ENCODE assay signal across 8 cellular contexts in the genomic region with DNA sequence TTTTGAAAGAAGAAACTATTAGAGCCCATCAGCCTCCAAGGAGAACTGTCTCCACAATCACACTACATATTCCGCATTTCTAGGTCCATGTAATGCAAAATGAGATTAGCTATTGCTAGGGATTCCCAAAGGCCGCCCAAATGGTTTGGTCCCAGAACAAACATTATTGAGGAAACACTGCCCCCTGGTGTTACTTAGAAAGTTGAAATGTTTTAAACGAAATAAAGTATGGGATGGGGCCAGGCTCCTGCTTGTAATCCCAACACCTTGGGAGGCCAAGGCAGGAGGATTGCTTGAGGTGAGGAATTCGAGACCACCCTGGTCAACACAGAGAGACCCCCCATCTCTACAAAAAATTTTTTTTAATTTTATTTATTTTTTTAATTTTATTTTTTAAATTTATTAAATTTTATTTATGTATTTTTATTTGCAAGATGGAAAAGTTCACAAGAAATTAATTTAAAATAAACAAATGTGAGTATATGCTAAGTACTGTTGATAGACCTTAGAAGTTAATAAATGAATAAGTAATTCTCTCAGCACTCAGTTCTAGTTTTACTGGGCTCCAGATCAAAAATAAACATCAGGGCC. TPM values are rescaled to one million over a fixed set of nuclear protein-coding genes. Genes with fewer than 3 reads are reported as not detected.
DNase-seq lines count a peak whose midpoint lies in the region; ATAC-seq, FAIRE-seq and TF ChIP-seq lines count a peak whose summit lies in the region.

No MANE protein-coding gene starts in this region.

- peaks cover 0 to 59% (median 0%) of the 10 kb centered on the region in 3 donors for H3K36me3 ChIP-seq in tibial nerve

- 11% methylated on average over 4 of the region's 4 CpGs for WGBS in tibial nerve, 2 donors

- intact Hi-C loops in left colon (cut with DNase I, micrococcal nuclease), result loop anchor here in 1 of 2 donors (10.0 kb wide), 2 partner anchors 100 to 130 kb away; no protein-coding TSS in a partner anchor

- H3K27ac Mint-ChIP-seq in activated T-cell treated with anti-CD3 and anti-CD28 coated beads, Interleukin-2, amount 50 U/mL, for 24 hours, result no peak overlapping the region

- H3K27ac ChIP-seq in tibial nerve, result no peak overlapping the region

- H3K9me3 ChIP-seq in tibial nerve, result no peaks in the 10 kb centered on the region

- TF ChIP-seq CTCF in tibial nerve (IDR thresholded peaks at IDR 0.05), result peak; percentile 27 to 81 (median 54)

- ATAC-seq in left colon (peak; percentile 75), GM21526 (IDR thresholded peaks at IDR 0.05; ENCODE audit: low FRiP score, unreplicated experiment) (no peak)

- DNase-seq in activated T-cell treated with anti-CD3 and anti-CD28 coated beads for 4 hours (peak; percentile 14), LoVo (ENCODE audit: low spot score) (peak; percentile 78), RCC 7860 (ENCODE audit: low spot score) (peak; percentile 53), left colon (no peak), tibial nerve (ENCODE audit: low spot score in 2 of 2) (peak in 1 of 2 donors; percentile 63)
- DNase-seq in activated T-cell treated with anti-CD3 and anti-CD28 coated beads, Interleukin-2, amount 50 U/mL, for 24 hours, result no peak
- peak; percentile 56 for DNase-seq in central memory CD4-positive, alpha-beta T cell

- H3K4me3 Mint-ChIP-seq in activated T-cell treated with anti-CD3 and anti-CD28 coated beads, Interleukin-2, amount 50 U/mL, for 24 hours, result no peak overlapping the region

- H3K4me3 ChIP-seq in tibial nerve, result no peak overlapping the region

- no peak for TF ChIP-seq POLR2A in tibial nerve (IDR thresholded peaks at IDR 0.05)

- TF ChIP-seq EP300 in tibial nerve (IDR thresholded peaks at IDR 0.05), result no peak

- no peaks in the 10 kb centered on the region for H3K27me3 Mint-ChIP-seq in activated T-cell treated with anti-CD3 and anti-CD28 coated beads, Interleukin-2, amount 50 U/mL, for 24 hours

- H3K36me3 Mint-ChIP-seq in activated T-cell treated with anti-CD3 and anti-CD28 coated beads, Interleukin-2, amount 50 U/mL, for 24 hours (ENCODE audit: low read depth), result peaks cover 53% of the 10 kb centered on the region

- FAIRE-seq in RCC 7860 (lab: Jason Lieb, UNC), result no peak

- no peaks in the 10 kb centered on the region for H3K9me3 Mint-ChIP-seq in activated T-cell treated with anti-CD3 and anti-CD28 coated beads, Interleukin-2, amount 50 U/mL, for 24 hours

- H3K27me3 ChIP-seq in tibial nerve, result no peaks in the 10 kb centered on the region

- H3K4me1 ChIP-seq in tibial nerve, result peaks cover 0 to 9% (median 5%) of the 10 kb centered on the region in 4 donors

- H3K4me1 Mint-ChIP-seq in activated T-cell treated with anti-CD3 and anti-CD28 coated beads, Interleukin-2, amount 50 U/mL, for 24 hours (ENCODE audit: low read depth), result peaks cover 12% of the 10 kb centered on the region

RNA-seq across cellular contexts. Expression of a gene that starts 5.5 kb away (rescaled TPM):
- total RNA-seq in left colon (10 to 100 TPM; 45.4 to 56.1 TPM), tibial nerve (10 to 100 TPM; 12.9 to 27.4 (median 17.6) TPM)

RNA-seq across cellular contexts. Expression of a gene that starts 14.7 kb away (rescaled TPM):
- 1 to 10 TPM; 5.1 to 6.1 TPM for total RNA-seq in left colon
- under 1 TPM in 3 of 4 donors, not detected in 1; 0.21 to 0.98 (median 0.30) TPM for total RNA-seq in tibial nerve

RNA-seq across cellular contexts. Expression of a gene that starts 21.6 kb away (rescaled TPM):
- 100 to 1,000 TPM; 119 TPM for total RNA-seq in left colon
- total RNA-seq in tibial nerve, result 10 to 100 TPM; 38.8 to 51.3 (median 49.4) TPM

RNA-seq across cellular contexts. Expression of a gene that starts 22.9 kb away (rescaled TPM):
- total RNA-seq in left colon, result 100 to 1,000 TPM; 122 to 138 TPM
- total RNA-seq in tibial nerve, result 10 to 100 TPM; 45.8 to 59.4 (median 54.3) TPM

RNA-seq across cellular contexts. Expression of a gene that starts 51.4 kb away (rescaled TPM):
- total RNA-seq in left colon (10 to 100 TPM; 78.0 to 89.9 TPM), tibial nerve (10 to 100 TPM; 30.3 to 58.8 (median 50.5) TPM)

Comparison
In these comparisons a context has a peak if more than half of its experiments do, and no peak if none do; other contexts are left out.
1. DNase-seq: peak in activated T-cell treated with anti-CD3 and anti-CD28 coated beads for 4 hours (single experiment), LoVo (single experiment), RCC 7860 (single experiment) and central memory CD4-positive, alpha-beta T cell (single experiment); none in activated T-cell treated with anti-CD3 and anti-CD28 coated beads, Interleukin-2, amount 50 U/mL, for 24 hours (single experiment) and left colon (0 of 2).